Comparison of ENCODE assay signal across 9 cellular contexts in the genomic region with DNA sequence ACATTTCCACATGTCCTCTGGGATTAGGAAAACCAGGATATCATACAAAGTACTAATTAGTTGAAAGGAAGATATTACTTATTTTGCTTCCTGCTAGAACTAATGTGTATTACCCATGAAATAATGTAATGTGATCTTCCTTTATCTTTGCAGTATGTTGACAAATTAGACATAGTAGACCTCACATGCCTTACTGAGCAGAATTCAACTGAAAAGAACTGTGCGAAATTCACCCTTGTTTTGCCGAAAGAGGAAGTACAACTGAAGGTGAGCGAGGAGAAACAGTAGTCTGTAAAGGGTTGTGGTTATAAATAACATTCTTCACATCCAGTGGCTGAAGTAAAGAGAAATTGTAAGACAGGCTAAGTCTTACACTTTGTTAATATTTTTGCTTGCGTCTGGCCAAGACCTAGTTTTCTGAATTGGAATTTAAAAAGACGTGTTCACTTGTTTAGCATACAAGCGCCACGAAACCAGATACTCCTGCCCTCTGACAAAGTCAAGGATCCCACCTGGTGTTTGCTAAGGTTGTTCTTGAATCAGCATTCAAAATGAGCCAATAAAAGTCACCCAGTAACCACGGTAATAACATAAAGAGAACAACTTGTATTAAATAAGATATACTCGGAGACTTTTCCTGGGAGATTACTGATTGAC. TPM values are rescaled to one million over a fixed set of nuclear protein-coding genes. Genes with fewer than 3 reads are reported as not detected.
DNase-seq lines count a peak whose midpoint lies in the region; ATAC-seq and TF ChIP-seq lines count a peak whose summit lies in the region.
"Had no signal": no experiment of that assay in that cellular context is flagged by ENCODE, and none has a peak within 500 bp of the region (broad histone marks: within the 10 kb centered on the region; RNA-seq: fewer than 3 reads in every experiment).

No MANE protein-coding gene starts in this region.

- no peaks in the 10 kb centered on the region for H3K36me3 ChIP-seq in brain microvascular endothelial cell (replicated peaks)

- H3K27me3 ChIP-seq in brain microvascular endothelial cell (replicated peaks), result no peaks in the 10 kb centered on the region

- TF ChIP-seq CTCF in GM12865 (IDR thresholded peaks at IDR 0.05; ENCODE audit: insufficient read depth, low read depth, low read length, missing control alignments) (no peak), brain microvascular endothelial cell (IDR thresholded peaks at IDR 0.05; ENCODE audit: low read depth, low read length, missing control alignments) (no peak)

- peak overlapping the region; percentile 57 for H3K4me3 ChIP-seq in GM12865 (ENCODE audit: low read depth, low read length)
- no peak overlapping the region for H3K4me3 ChIP-seq in brain microvascular endothelial cell (ENCODE audit: low read depth, low read length)

- ATAC-seq in GM21526 (IDR thresholded peaks at IDR 0.05; ENCODE audit: low FRiP score, unreplicated experiment) (peak; percentile 86), HG03571 (IDR thresholded peaks at IDR 0.05; ENCODE audit: unreplicated experiment) (peak; percentile 93)

- in situ Hi-C loops in brain microvascular endothelial cell (cut with HindIII; ENCODE audit: low pct_ligation_motif_present, low sequenced_read_pairs), result no loop called here

- H3K27ac ChIP-seq in brain microvascular endothelial cell, result no peak overlapping the region

- peak; percentile 88 for DNase-seq in GM12865 (ENCODE audit: low read depth)
- peak; percentile 83 for DNase-seq in SKM-1 treated with dmso at 0.1 percent for 144 hours (lab: John Stamatoyannopoulos, UW; ENCODE audit: unreplicated experiment)
- DNase-seq in renal cortical epithelial cell (ENCODE audit: low read depth), result peak; percentile 54
- no peak for DNase-seq in central memory CD4-positive, alpha-beta T cell
- DNase-seq in brain microvascular endothelial cell, result no peak
- DNase-seq in retina, result no peak

RNA-seq across cellular contexts. Expression of a gene that starts 16.8 kb away (rescaled TPM):
- not detected in 2 replicates for total RNA-seq in renal cortical epithelial cell
- total RNA-seq: dermis microvascular lymphatic vessel endothelial cell had no signal

RNA-seq across cellular contexts. Expression of a gene that starts 30.1 kb away (rescaled TPM):
- 9.2 and 13.9 TPM in 2 replicates for total RNA-seq in renal cortical epithelial cell

Comparison
In these comparisons a context has a peak if more than half of its experiments do, and no peak if none do; other contexts are left out.
1. DNase-seq: peak in GM12865 (single experiment), SKM-1 treated with dmso at 0.1 percent for 144 hours (single experiment) and renal cortical epithelial cell (single experiment); none in central memory CD4-positive, alpha-beta T cell (single experiment), brain microvascular endothelial cell (single experiment) and retina (single experiment).